ENCODE assay signal across 8 cellular contexts in genomic region chr1:12179111-12179519, GRCh38. TPM values are rescaled to one million over a fixed set of nuclear protein-coding genes. Genes with fewer than 3 reads are reported as not detected.
DNase-seq lines count a peak whose midpoint lies in the region; ATAC-seq and TF ChIP-seq lines count a peak whose summit lies in the region.

No MANE protein-coding gene starts in this region.

- H3K79me2 ChIP-seq in DOHH2 (ENCODE audit: control insufficient read depth, low read length) (no peaks in the 10 kb centered on the region), GM23338 (replicated peaks; ENCODE audit: insufficient read depth) (no peaks in the 10 kb centered on the region)

- ATAC-seq in left lobe of liver, result no peak
- no peak for ATAC-seq in GM23338
- no peak for ATAC-seq in GM19467 (IDR thresholded peaks at IDR 0.05; ENCODE audit: unreplicated experiment)

- peaks cover 27% of the 10 kb centered on the region for H3K4me1 ChIP-seq in DOHH2 (ENCODE audit: control insufficient read depth, low read length)
- peaks cover 3% of the 10 kb centered on the region for H3K4me1 ChIP-seq in colonic mucosa
- peaks cover 12% of the 10 kb centered on the region; the same call in 1 of the 2 replicates for H3K4me1 ChIP-seq in GM23338 (ENCODE audit: insufficient read depth)

- no peak for TF ChIP-seq CTCF in DOHH2 (IDR thresholded peaks at IDR 0.05; ENCODE audit: low read depth, low read length, poor library complexity, severe bottlenecking)
- no peak for TF ChIP-seq CTCF in colonic mucosa (IDR thresholded peaks at IDR 0.05)
- no peak for TF ChIP-seq CTCF in GM23338 (conservative IDR thresholded peaks at IDR 0.05; ENCODE audit: low read depth in 2 of 2)

- no peak overlapping the region for H3K27ac Mint-ChIP-seq in GM23338

- DNase-seq in activated CD4-positive, alpha-beta T cell treated with anti-CD3 and anti-CD28 coated beads for 24 hours (ENCODE audit: low read depth in 2 of 2), result peak; percentile 54 to 73
- DNase-seq in colonic mucosa (no peak), left lobe of liver (ENCODE audit: low spot score) (no peak), GM23338 (ENCODE audit: low spot score) (no peak), NCI-H2171 treated with DMSO at 0.1 percent for 48 hours (lab: John Stamatoyannopoulos, UW) (no peak)

- H3F3A ChIP-seq in DOHH2 (ENCODE audit: control insufficient read depth, insufficient read depth) (no peaks in the 10 kb centered on the region), GM23338 (replicated peaks; ENCODE audit: low read depth) (no peaks in the 10 kb centered on the region)

- intact Hi-C loops in colonic mucosa (cut with DNase I), result no loop called here

- no peak overlapping the region for H3K9ac ChIP-seq in colonic mucosa (ENCODE audit: low read depth in 2 of 2, low read length in 2 of 2)

- peaks cover 18% of the 10 kb centered on the region for H3K27me3 Mint-ChIP-seq in GM23338 (ENCODE audit: insufficient read depth, low read depth, poor library complexity)

- H3K27ac ChIP-seq in DOHH2 (ENCODE audit: low read depth, low read length), result no peak overlapping the region
- peak overlapping the region; percentile 49 for H3K27ac ChIP-seq in colonic mucosa
- peak overlapping the region in 20 of 21 experiments; percentile 26 to 98 (median 74) for H3K27ac ChIP-seq in skin epidermis
- H3K27ac ChIP-seq in GM23338 (ENCODE audit: low read depth), result no peak overlapping the region

- H3K27me3 ChIP-seq in DOHH2 (ENCODE audit: control insufficient read depth, low read length) (peaks cover 71% of the 10 kb centered on the region), colonic mucosa (no peaks in the 10 kb centered on the region), GM23338 (ENCODE audit: insufficient read depth) (no peaks in the 10 kb centered on the region)

- peaks cover 5% of the 10 kb centered on the region for H3K9me3 Mint-ChIP-seq in GM23338

- H3K9me3 ChIP-seq in DOHH2 (ENCODE audit: control insufficient read depth, insufficient read depth, low read length), result no peaks in the 10 kb centered on the region
- H3K9me3 ChIP-seq in colonic mucosa, result no peaks in the 10 kb centered on the region

- H3K4me1 Mint-ChIP-seq in GM23338, result peaks cover 27% of the 10 kb centered on the region

- no peaks in the 10 kb centered on the region for H3K36me3 ChIP-seq in DOHH2 (ENCODE audit: control insufficient read depth, low read length)
- no peaks in the 10 kb centered on the region for H3K36me3 ChIP-seq in colonic mucosa
- H3K36me3 ChIP-seq in GM23338 (ENCODE audit: insufficient read depth), result no peaks in the 10 kb centered on the region

- H3K4me2 ChIP-seq in DOHH2 (ENCODE audit: low read length), result peak overlapping the region; percentile 68
- no peak overlapping the region for H3K4me2 ChIP-seq in GM23338

- H2AFZ ChIP-seq in GM23338, result no peak overlapping the region

- H4K20me1 ChIP-seq in DOHH2 (ENCODE audit: control insufficient read depth, insufficient read depth, low read depth, low read length), result no peaks in the 10 kb centered on the region
- no peaks in the 10 kb centered on the region for H4K20me1 ChIP-seq in GM23338 (replicated peaks; ENCODE audit: insufficient read depth)

- peaks cover 1% of the 10 kb centered on the region; the same call in 2 of the 3 replicates for H3K36me3 Mint-ChIP-seq in GM23338 (ENCODE audit: low read depth)

- H3K9me2 ChIP-seq in DOHH2 (replicated peaks; ENCODE audit: control insufficient read depth, low read length), result no peaks in the 10 kb centered on the region
- H3K9me2 ChIP-seq in GM23338 (ENCODE audit: insufficient read depth), result no peaks in the 10 kb centered on the region

- no peak overlapping the region for H3K4me3 Mint-ChIP-seq in GM23338

- peak overlapping the region; percentile 32 for H3K4me3 ChIP-seq in DOHH2 (ENCODE audit: low read length)
- H3K4me3 ChIP-seq in colonic mucosa, result no peak overlapping the region
- no peak overlapping the region for H3K4me3 ChIP-seq in skin epidermis
- H3K4me3 ChIP-seq in GM23338, result no peak overlapping the region

TF ChIP-seq in GM23338, 12 proteins besides CTCF, POLR2A, EP300 and RAD21:
- no peak for TF ChIP-seq ETS1 (IDR thresholded peaks at IDR 0.05)
- TF ChIP-seq POLR2AphosphoS5 (IDR thresholded peaks at IDR 0.05; ENCODE audit: low read depth), result no peak
- TF ChIP-seq CREB1 (CRISPR knock-in tag; IDR thresholded peaks at IDR 0.05; ENCODE audit: low read depth), result no peak
- no peak for TF ChIP-seq ZNF114 (CRISPR knock-in tag; IDR thresholded peaks at IDR 0.05)
- no peak for TF ChIP-seq JUNB (IDR thresholded peaks at IDR 0.05; ENCODE audit: unreplicated experiment)
TF ChIP-seq in GM23338: peak in this region for 0.

RNA-seq across cellular contexts. Expression of gene TNFRSF1B, which starts 12.3 kb away (rescaled TPM):
- total RNA-seq in colonic mucosa, result 10 to 100 TPM; 27.2 to 28.1 TPM
- 16.8 TPM for total RNA-seq in left lobe of liver
- total RNA-seq in GM23338 (2014; rRNA removed; shearing (Covaris generic)), result 1.8 and 4.1 TPM in 2 replicates
- polyA plus RNA-seq in GM23338 (2016; fragmentation: Nextera tagmentation; extraction: Ambion mirVana), result 0.68 and 0.91 TPM in 2 replicates

RNA-seq across cellular contexts. Expression of gene VPS13D, which starts 50.7 kb away (rescaled TPM):
- total RNA-seq in colonic mucosa (10 to 100 TPM; 54.3 to 56.0 TPM), left lobe of liver (31.1 TPM)
- 34.7 and 34.9 TPM in 2 replicates for total RNA-seq in GM23338 (2014; rRNA removed; shearing (Covaris generic))
- 7.5 and 10.7 TPM in 2 replicates for polyA plus RNA-seq in GM23338 (2016; fragmentation: Nextera tagmentation; extraction: Ambion mirVana)

Comparison
In these comparisons a context has a peak if more than half of its experiments do, and no peak if none do; other contexts are left out.
1. H3K27ac ChIP-seq: peak in colonic mucosa (single experiment) and skin epidermis (20 of 21); none in DOHH2 (single experiment) and GM23338 (single experiment).
2. DNase-seq: peak in activated CD4-positive, alpha-beta T cell treated with anti-CD3 and anti-CD28 coated beads for 24 hours (2 of 2); none in colonic mucosa (single experiment), left lobe of liver (single experiment), GM23338 (single experiment) and NCI-H2171 treated with DMSO at 0.1 percent for 48 hours (single experiment).